Comparison of ENCODE assay signal across 9 cellular contexts in genomic region chr11:66112041-66112491, GRCh38. TPM values are rescaled to one million over a fixed set of nuclear protein-coding genes. Genes with fewer than 3 reads are reported as not detected.
DNase-seq lines count a peak whose midpoint lies in the region; ATAC-seq and TF ChIP-seq lines count a peak whose summit lies in the region.
"Had no signal": no experiment of that assay in that cellular context is flagged by ENCODE, and none has a peak within 500 bp of the region (broad histone marks: within the 10 kb centered on the region; RNA-seq: fewer than 3 reads in every experiment).

No MANE protein-coding gene starts in this region.

- peaks cover 3% of the 10 kb centered on the region; the same call in 1 of the 2 replicates for H4K20me1 ChIP-seq in SK-N-SH (ENCODE audit: insufficient read depth)

- peaks cover 83% of the 10 kb centered on the region for H3K4me1 Mint-ChIP-seq in activated naive CD4-positive, alpha-beta T cell treated with anti-CD3 and anti-CD28 coated beads, Interleukin-2, amount 10 ng/mL, durations not matched to agents 7 days and 5 days

- peak overlapping the region; percentile 80 to 98 for H3K27ac ChIP-seq in SK-N-SH (ENCODE audit: low read depth in 2 of 2, low read length in 1 of 2)
- peak overlapping the region; percentile 43 for H3K27ac ChIP-seq in thymus (ENCODE audit: low read depth)

- no peaks in the 10 kb centered on the region for H3K27me3 ChIP-seq in SK-N-SH (ENCODE audit: insufficient read depth)
- no peaks in the 10 kb centered on the region for H3K27me3 ChIP-seq in thymus (ENCODE audit: control insufficient read depth, insufficient read depth)

- DNase-seq in activated naive CD4-positive, alpha-beta T cell treated with anti-CD3 and anti-CD28 coated beads, Interleukin-2, amount 10 ng/mL, durations not matched to agents 7 days and 5 days: no peak
- DNase-seq in activated naive CD4-positive, alpha-beta T cell treated with anti-CD3 and anti-CD28 coated beads, Interleukin-2, amount 50 U/mL, for 16 hours: no peak
- no peak for DNase-seq in SK-N-SH
- no peak for DNase-seq in left ventricle myocardium superior
- no peak for DNase-seq in LoVo (ENCODE audit: low spot score)
- DNase-seq in iPS-NIHi11 (ENCODE audit: low spot score): no peak
- no peak for DNase-seq in NCI-H1048 (lab: John Stamatoyannopoulos, UW)
- DNase-seq: SIG-M5 had no signal

- no peaks in the 10 kb centered on the region for H3K9me2 ChIP-seq in SK-N-SH

- H3K4me3 ChIP-seq in SK-N-SH (ENCODE audit: low read depth in 2 of 2, low read length in 1 of 2) (peak overlapping the region in 1 of 2 experiments; percentile 43; a peak in 1 of 4 replicates), thymus (ENCODE audit: low read length) (no peak overlapping the region)

- peaks cover 54% of the 10 kb centered on the region for H3F3A ChIP-seq in SK-N-SH (replicated peaks; ENCODE audit: insufficient read depth)

- H3K9me3 Mint-ChIP-seq in activated naive CD4-positive, alpha-beta T cell treated with anti-CD3 and anti-CD28 coated beads, Interleukin-2, amount 10 ng/mL, durations not matched to agents 7 days and 5 days: no peaks in the 10 kb centered on the region

- POLR2A ChIA-PET in SK-N-SH (lab: Yijun Ruan, JAX): no interaction called here

- H3K36me3 ChIP-seq in SK-N-SH (replicated peaks in 1 of 2; ENCODE audit: control insufficient read depth in 1 of 2, insufficient read depth in 2 of 2, low read length in 1 of 2) (no peaks in the 10 kb centered on the region), thymus (ENCODE audit: control insufficient read depth, insufficient read depth) (no peaks in the 10 kb centered on the region)

- H3K4me1 ChIP-seq in SK-N-SH (ENCODE audit: control insufficient read depth in 1 of 2, insufficient read depth in 2 of 2, low read depth in 1 of 2, low read length in 1 of 2) (peaks cover 29 to 59% of the 10 kb centered on the region in 2 experiments), thymus (ENCODE audit: control insufficient read depth, insufficient read depth, low read length) (peaks cover 28% of the 10 kb centered on the region)

- no peaks in the 10 kb centered on the region for H3K9me3 ChIP-seq in SK-N-SH
- H3K9me3 ChIP-seq in thymus (ENCODE audit: control insufficient read depth): no peaks in the 10 kb centered on the region

- peak overlapping the region; percentile 70 for H3K4me2 ChIP-seq in SK-N-SH

- H3K4me3 Mint-ChIP-seq in activated naive CD4-positive, alpha-beta T cell treated with anti-CD3 and anti-CD28 coated beads, Interleukin-2, amount 10 ng/mL, durations not matched to agents 7 days and 5 days: no peak overlapping the region

- WGBS in SK-N-SH (ENCODE audit: low lambda C conversion rate): 78% methylated on average over 9 of the region's 9 CpGs
- 90% methylated on average over 9 of the region's 9 CpGs for WGBS in thymus

- ATAC-seq in left ventricle myocardium superior: peak; percentile 36

- H2AFZ ChIP-seq in SK-N-SH (ENCODE audit: low read depth): no peak overlapping the region

- peak overlapping the region; percentile 61; the same call in 1 of the 2 replicates for H3K9ac ChIP-seq in SK-N-SH

- peaks cover 88% of the 10 kb centered on the region for H3K79me2 ChIP-seq in SK-N-SH (ENCODE audit: insufficient read depth)

- H3K36me3 Mint-ChIP-seq in activated naive CD4-positive, alpha-beta T cell treated with anti-CD3 and anti-CD28 coated beads, Interleukin-2, amount 10 ng/mL, durations not matched to agents 7 days and 5 days: peaks cover 18% of the 10 kb centered on the region

- intact Hi-C loops in left ventricle myocardium superior (cut with micrococcal nuclease): no loop called here

- no peaks in the 10 kb centered on the region for H3K27me3 Mint-ChIP-seq in activated naive CD4-positive, alpha-beta T cell treated with anti-CD3 and anti-CD28 coated beads, Interleukin-2, amount 10 ng/mL, durations not matched to agents 7 days and 5 days

- no peak for TF ChIP-seq RAD21 in SK-N-SH (IDR thresholded peaks at IDR 0.05; ENCODE audit: low read length)

- CTCF ChIA-PET in activated naive CD4-positive, alpha-beta T cell treated with anti-CD3 and anti-CD28 coated beads, Interleukin-2, amount 10 ng/mL, durations not matched to agents 7 days and 5 days (lab: Charles Lee): interaction anchor here (1.8 to 3.1 kb wide), 2 partner anchors 41 to 44 kb away, joined by 6 to 7 read pairs; no protein-coding TSS in a partner anchor
- CTCF ChIA-PET in SK-N-SH (lab: Yijun Ruan, JAX): interaction anchor here (2.9 kb wide), 1 partner anchor 24 kb away, joined by 11 read pairs; no protein-coding TSS in a partner anchor

- TF ChIP-seq EP300 in SK-N-SH (IDR thresholded peaks at IDR 0.05; ENCODE audit: borderline replicate concordance in 1 of 2, low read depth in 1 of 2, low read length in 1 of 2): no peak

- peak overlapping the region; percentile 56 for H3K27ac Mint-ChIP-seq in activated naive CD4-positive, alpha-beta T cell treated with anti-CD3 and anti-CD28 coated beads, Interleukin-2, amount 10 ng/mL, durations not matched to agents 7 days and 5 days

- TF ChIP-seq CTCF in SK-N-SH (IDR thresholded peaks at IDR 0.05): no peak

TF ChIP-seq in SK-N-SH, 30 proteins besides CTCF, POLR2A, EP300 and RAD21:
- TF ChIP-seq PBX3 (IDR thresholded peaks at IDR 0.05): no peak
- 0 out of 2 replicates have a peak, but pooled peaks have one; percentile 58 for TF ChIP-seq MAX (IDR thresholded peaks at IDR 0.05; ENCODE audit: low read depth)
TF ChIP-seq in SK-N-SH: peak in this region for 1.

RNA-seq across cellular contexts. Expression of gene PACS1, which starts 42.0 kb away (rescaled TPM):
- polyA plus RNA-seq in SK-N-SH (2012; rRNA removed): 24.8 and 37.3 TPM in 2 replicates
- 22.0 and 34.4 TPM in 2 replicates for polyA plus RNA-seq in SK-N-SH (2012; cell fraction: cytosol; rRNA removed)
- polyA plus RNA-seq in SK-N-SH (2012; cell fraction: nucleus; rRNA removed): 63.3 and 63.4 TPM in 2 replicates
- 59.0 TPM for total RNA-seq in left ventricle myocardium superior
- 29.5 TPM for polyA plus RNA-seq in thymus

RNA-seq across cellular contexts. Expression of gene SF3B2, which starts 59.9 kb away (rescaled TPM):
- polyA plus RNA-seq in SK-N-SH (2012; rRNA removed) (90.9 and 128 TPM in 2 replicates), thymus (147 TPM)
- 118 and 127 TPM in 2 replicates for polyA plus RNA-seq in SK-N-SH (2012; cell fraction: cytosol; rRNA removed)
- 148 and 167 TPM in 2 replicates for polyA plus RNA-seq in SK-N-SH (2012; cell fraction: nucleus; rRNA removed)
- total RNA-seq in left ventricle myocardium superior: 70.4 TPM
